ENCODE assay signal across 12 cellular contexts in the genomic region with DNA sequence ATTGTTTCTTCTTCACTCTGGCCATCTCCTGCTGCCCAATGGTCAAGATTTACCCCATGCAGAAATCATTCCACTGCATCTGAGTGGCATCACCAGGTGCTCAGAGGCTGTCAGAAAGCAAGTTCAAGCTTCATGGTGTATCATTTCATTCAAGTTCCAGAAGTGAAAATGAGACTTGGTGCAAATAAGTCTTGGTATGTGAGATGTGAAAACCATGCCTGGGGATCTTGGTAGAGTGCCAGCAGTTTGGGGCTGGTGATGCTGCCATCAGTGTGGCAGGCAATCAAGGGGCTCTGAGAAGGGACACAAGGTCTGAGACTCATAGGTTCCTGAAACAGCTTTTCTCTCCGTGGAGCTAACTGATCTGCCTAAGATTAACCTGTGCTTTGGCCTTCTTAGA. TPM values are rescaled to one million over a fixed set of nuclear protein-coding genes. Genes with fewer than 3 reads are reported as not detected.
DNase-seq lines count a peak whose midpoint lies in the region; ATAC-seq, FAIRE-seq and TF ChIP-seq lines count a peak whose summit lies in the region.
"Had no signal": no experiment of that assay in that cellular context is flagged by ENCODE, and none has a peak within 500 bp of the region (broad histone marks: within the 10 kb centered on the region; RNA-seq: fewer than 3 reads in every experiment).

No MANE protein-coding gene starts in this region.

- DNase-seq in activated gamma-delta T cell treated with Interleukin-2 at 50 U/mL for 16 hours = peak; percentile 47
- DNase-seq in activated gamma-delta T cell (lab: John Stamatoyannopoulos, UW) = no peak
- DNase-seq in activated CD4-positive, alpha-beta T cell treated with anti-CD3 and anti-CD28 coated beads, Interleukin-2, amount 50 U/mL, for 4 hours = peak; percentile 47 to 55
- DNase-seq in esophagus squamous epithelium (lab: John Stamatoyannopoulos, UW) = no peak
- no peak for DNase-seq in vagina (ENCODE audit: extremely low spot score in 2 of 2)
- no peak for DNase-seq in D721Med (ENCODE audit: insufficient read length, low spot score)
- no peak for DNase-seq in NAMALWA (ENCODE audit: low spot score)
- DNase-seq in left lung = no peak
- DNase-seq: anterior cingulate cortex, transverse colon had no signal

- ATAC-seq in left lung = no peak
- ATAC-seq: A549 had no signal

- intact Hi-C loops in esophagus squamous epithelium (cut with DNase I) = no loop called here
- intact Hi-C loops in vagina (cut with DNase I) = no loop called here
- intact Hi-C loops in left lung (cut with DNase I) = no loop called here

- no peak for TF ChIP-seq POLR2A in esophagus squamous epithelium (IDR thresholded peaks at IDR 0.05)
- no peak for TF ChIP-seq POLR2A in vagina (IDR thresholded peaks at IDR 0.05)

- no peak overlapping the region for H3K4me3 ChIP-seq in esophagus squamous epithelium
- no peak overlapping the region for H3K4me3 ChIP-seq in vagina
- H3K4me3 ChIP-seq in left lung = no peak overlapping the region
- H3K4me3 ChIP-seq: A549, transverse colon had no signal

- peak overlapping the region in 3 of 4 donors; percentile 5 to 84 (median 14) for H3K27ac ChIP-seq in esophagus squamous epithelium
- H3K27ac ChIP-seq in vagina = peak overlapping the region; percentile 13
- no peak overlapping the region for H3K27ac ChIP-seq in left lung
- H3K27ac ChIP-seq: A549 had no signal

- WGBS in esophagus squamous epithelium, 2 donors = 55 to 71% methylated on average over 1 of the region's 1 CpG

- H3K36me3 ChIP-seq in esophagus squamous epithelium (no peaks in the 10 kb centered on the region), vagina (no peaks in the 10 kb centered on the region), left lung (no peaks in the 10 kb centered on the region)
- H3K36me3 ChIP-seq: transverse colon had no signal

- H3K4me1 ChIP-seq in esophagus squamous epithelium (peaks cover 0 to 33% (median 11%) of the 10 kb centered on the region in 3 donors), vagina (peaks cover 7% of the 10 kb centered on the region), left lung (no peaks in the 10 kb centered on the region)
- H3K4me1 ChIP-seq: A549, transverse colon had no signal

- H3K27me3 ChIP-seq in esophagus squamous epithelium (no peaks in the 10 kb centered on the region), vagina (no peaks in the 10 kb centered on the region), left lung (no peaks in the 10 kb centered on the region)
- H3K27me3 ChIP-seq: transverse colon had no signal

- TF ChIP-seq CTCF in esophagus squamous epithelium (IDR thresholded peaks at IDR 0.05) (no peak), vagina (IDR thresholded peaks at IDR 0.05) (no peak), D721Med (IDR thresholded peaks at IDR 0.05; ENCODE audit: insufficient read depth, missing control alignments) (no peak), left lung (IDR thresholded peaks at IDR 0.05) (no peak)

- H3K9me3 ChIP-seq in esophagus squamous epithelium (no peaks in the 10 kb centered on the region), vagina (no peaks in the 10 kb centered on the region), left lung (no peaks in the 10 kb centered on the region)
- H3K9me3 ChIP-seq: A549, transverse colon had no signal

- no peak for FAIRE-seq in D721Med (lab: Jason Lieb, UNC)
- FAIRE-seq: A549 had no signal

RNA-seq across cellular contexts. Expression of gene CD2, which starts 52.0 kb away (rescaled TPM):
- total RNA-seq in esophagus squamous epithelium (10 to 100 TPM in 1 of 4 donors, 1 to 10 TPM in 3; 2.1 to 14.7 (median 5.1) TPM), vagina (8.3 TPM), left lung (10 to 100 TPM in 1 of 2 donors, 1 to 10 TPM in 1; 4.6 to 12.4 TPM)
- total RNA-seq: glomerular endothelial cell had no signal

Comparison
In these comparisons a context has a peak if more than half of its experiments do, and no peak if none do; other contexts are left out.
1. DNase-seq: peak in activated gamma-delta T cell treated with Interleukin-2 at 50 U/mL for 16 hours (single experiment) and activated CD4-positive, alpha-beta T cell treated with anti-CD3 and anti-CD28 coated beads, Interleukin-2, amount 50 U/mL, for 4 hours (2 of 2); none in activated gamma-delta T cell (single experiment), esophagus squamous epithelium (single experiment), vagina (0 of 2), D721Med (single experiment), NAMALWA (single experiment) and left lung (0 of 2).
2. H3K27ac ChIP-seq: peak in esophagus squamous epithelium (3 of 4) and vagina (single experiment); none in left lung (0 of 2).